8 cellular contexts compared by ENCODE assay signal in the genomic region with DNA sequence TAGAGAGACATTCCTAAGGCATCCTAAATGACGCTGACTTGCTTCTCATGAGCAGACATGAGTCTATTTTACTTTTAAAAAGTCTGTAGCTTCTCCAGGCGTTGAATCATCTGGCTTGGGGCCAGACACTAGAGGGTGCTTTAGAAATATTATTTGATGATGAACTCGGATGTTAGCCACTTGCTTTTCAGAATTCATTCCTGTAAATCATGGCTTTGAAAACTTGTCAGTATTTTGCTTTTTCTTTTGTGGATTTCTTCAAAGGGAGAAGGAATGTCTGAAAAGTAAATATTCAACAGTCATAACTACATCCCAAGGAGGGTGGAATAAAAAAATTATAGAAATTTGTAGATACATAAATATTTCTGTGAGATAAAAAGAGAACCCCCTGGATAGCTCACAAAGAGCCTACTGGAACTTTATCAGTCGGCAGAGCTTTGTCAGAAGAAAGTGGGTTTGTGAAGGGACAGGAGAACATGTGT.
DNase-seq lines count a peak whose midpoint lies in the region; TF ChIP-seq lines count a peak whose summit lies in the region.

No MANE protein-coding gene starts in this region.

- peak; percentile 46 for DNase-seq in AG08396 (ENCODE audit: low spot score)
- peak; percentile 59 for DNase-seq in NCI-H1694 (lab: John Stamatoyannopoulos, UW)
- peak; percentile 93 to 96 for DNase-seq in cardiac fibroblast (ENCODE audit: low read depth in 2 of 2)
- DNase-seq in lung microvascular endothelial cell (ENCODE audit: low read depth in 2 of 2) = peak; percentile 63 to 64
- no peak for DNase-seq in mesenteric fat pad (ENCODE audit: low spot score)
- DNase-seq in SK-N-DZ (ENCODE audit: low spot score) = no peak
- DNase-seq in 8988T = no peak
- DNase-seq in stimulated activated naive CD4-positive, alpha-beta T cell treated with Interleukin-2 at 50 U/mL for 16 hours (lab: John Stamatoyannopoulos, UW) = no peak

- no peak overlapping the region for H3K4me3 ChIP-seq in cardiac fibroblast (replicated peaks in 1 of 2; ENCODE audit: low read depth in 2 of 2, low read length in 2 of 2)

- TF ChIP-seq CTCF in cardiac fibroblast (IDR thresholded peaks at IDR 0.05; ENCODE audit: low read depth, low read length) = no peak

Comparison
In these comparisons a context has a peak if more than half of its experiments do, and no peak if none do; other contexts are left out.
1. DNase-seq: peak in AG08396 (single experiment), NCI-H1694 (single experiment), cardiac fibroblast (2 of 2) and lung microvascular endothelial cell (2 of 2); none in mesenteric fat pad (single experiment), SK-N-DZ (single experiment), 8988T (single experiment) and stimulated activated naive CD4-positive, alpha-beta T cell treated with Interleukin-2 at 50 U/mL for 16 hours (single experiment).